Comparison of ENCODE assay signal across 27 cellular contexts in genomic region chr7:118152149-118152548, GRCh38. TPM values are rescaled to one million over a fixed set of nuclear protein-coding genes. Genes with fewer than 3 reads are reported as not detected.
DNase-seq lines count a peak whose midpoint lies in the region; ATAC-seq, FAIRE-seq and TF ChIP-seq lines count a peak whose summit lies in the region.
"Had no signal": no experiment of that assay in that cellular context is flagged by ENCODE, and none has a peak within 500 bp of the region (broad histone marks: within the 10 kb centered on the region; RNA-seq: fewer than 3 reads in every experiment).

No MANE protein-coding gene starts in this region.

- POLR2A ChIA-PET in H1 (lab: Charles Lee; ENCODE audit: partially characterized antibody): interaction anchor here (1.1 kb wide), 1 partner anchor 12 kb away, joined by 3 read pairs; no protein-coding TSS in a partner anchor

- ATAC-seq in GM21825 (IDR thresholded peaks at IDR 0.05; ENCODE audit: unreplicated experiment) (no peak), natural killer cell (no peak)
- ATAC-seq: activated CD8-positive, alpha-beta T cell treated with anti-CD3 and anti-CD28 coated beads, Interleukin-2, amount 10 ng/mL, durations not matched to agents 7 days and 5 days; foreskin keratinocyte had no signal

- no peak for TF ChIP-seq RAD21 in H1 (IDR thresholded peaks at IDR 0.05 in 1 of 2, conservative IDR thresholded peaks at IDR 0.05 in 1 of 2; ENCODE audit: low read depth in 2 of 2, low read length in 2 of 2)

- peaks cover 15 to 31% of the 10 kb centered on the region in 2 donors for H3K27me3 Mint-ChIP-seq in natural killer cell (ENCODE audit: low read depth in 2 of 2)
- H3K27me3 Mint-ChIP-seq: brain had no signal

- no peak overlapping the region for H3K27ac Mint-ChIP-seq in natural killer cell
- H3K27ac Mint-ChIP-seq: activated CD8-positive, alpha-beta T cell treated with anti-CD3 and anti-CD28 coated beads, Interleukin-2, amount 10 ng/mL, durations not matched to agents 7 days and 5 days; brain had no signal

- H2BK12ac ChIP-seq in H1 (ENCODE audit: low read depth, low read length): no peak overlapping the region

- H3K9me3 ChIP-seq in H1 (ENCODE audit: insufficient read depth in 2 of 2, low read depth in 1 of 2, low read length in 1 of 2) (no peaks in the 10 kb centered on the region), tibial nerve (no peaks in the 10 kb centered on the region)
- H3K9me3 ChIP-seq: prostate gland, sigmoid colon had no signal

- H3K36me3 ChIP-seq in H1 (ENCODE audit: control insufficient read depth in 2 of 4, insufficient read depth in 4 of 4, low read length in 3 of 4): no peaks in the 10 kb centered on the region
- no peaks in the 10 kb centered on the region for H3K36me3 ChIP-seq in tibial nerve
- H3K36me3 ChIP-seq: BLaER1 treated with 17β-estradiol and CSF1 and Interleukin-3, amounts not matched to agents 10 nM and 100 nM; prostate gland; sigmoid colon had no signal

- TF ChIP-seq EP300 in H1 (IDR thresholded peaks at IDR 0.05; ENCODE audit: borderline replicate concordance in 1 of 2, low read depth in 2 of 2, low read length in 2 of 2): no peak; a peak in 1 of 3 replicates
- no peak for TF ChIP-seq EP300 in tibial nerve (IDR thresholded peaks at IDR 0.05)

- no peaks in the 10 kb centered on the region for H3K36me3 Mint-ChIP-seq in natural killer cell
- H3K36me3 Mint-ChIP-seq: brain had no signal

- H3K4me1 ChIP-seq in H1 (replicated peaks in 1 of 4; ENCODE audit: control insufficient read depth in 3 of 4, insufficient read depth in 4 of 4, low read length in 3 of 4) (peaks cover 5 to 13% (median 10%) of the 10 kb centered on the region in 4 experiments; a peak in 6 of 7 replicates), tibial nerve (no peaks in the 10 kb centered on the region)
- H3K4me1 ChIP-seq: BLaER1 treated with 17β-estradiol and CSF1 and Interleukin-3, amounts not matched to agents 10 nM and 100 nM; foreskin keratinocyte; prostate gland; sigmoid colon had no signal

- no peaks in the 10 kb centered on the region for H3K79me2 ChIP-seq in H1 (ENCODE audit: control insufficient read depth in 1 of 2, insufficient read depth in 2 of 2, low read length in 2 of 2)

- H2BK15ac ChIP-seq in H1 (ENCODE audit: low read length): no peak overlapping the region

- 0 out of 2 replicates have a peak overlapping the region, but pooled peaks have one; percentile 44 for H3K18ac ChIP-seq in H1 (ENCODE audit: extremely low read depth, low read length)

- DNase-seq in EH (ENCODE audit: low read depth) (peak; percentile 16), LHCN-M2 (ENCODE audit: low read depth) (peak; percentile 3), H1 (ENCODE audit: low read depth in 1 of 2, low spot score in 2 of 2) (peak in 1 of 2 experiments; percentile 13), kidney tubule cell (ENCODE audit: low spot score) (peak; percentile 4), tibial nerve (ENCODE audit: low spot score in 2 of 2) (no peak), natural killer cell (no peak), GM19239 (ENCODE audit: insufficient read length, low spot score) (no peak)
- DNase-seq: activated CD4-positive, CD25-positive, alpha-beta regulatory T cell treated with anti-CD3 and anti-CD28 coated beads, Interleukin-2, amount 50 U/mL, for 72 hours; activated CD8-positive, alpha-beta T cell treated with anti-CD3 and anti-CD28 coated beads, Interleukin-2, amount 10 ng/mL, durations not matched to agents 7 days and 5 days; activated gamma-delta T cell; activated T-cell treated with anti-CD3 and anti-CD28 coated beads for 4 hours; DND-41; effector CD8-positive, alpha-beta T cell; hypothalamus; left cardiac atrium; mesenchymal stem cell; MM.1S; NCI-H1436; PC-9; SHP77; sigmoid colon; stimulated activated CD8-positive, alpha-beta memory T cell treated with anti-CD3 and anti-CD28 coated beads, Interleukin-4, amount 100 ng/mL, for 48 hours had no signal

- intact Hi-C loops in natural killer cell (cut with micrococcal nuclease): loop anchor here (5.0 kb wide), 1 partner anchor 1220 kb away; no protein-coding TSS in a partner anchor

- H3K9me3 Mint-ChIP-seq in natural killer cell: no peaks in the 10 kb centered on the region

- peak overlapping the region in 1 of 4 experiments; percentile 27; a peak in 1 of 8 replicates for H3K4me3 ChIP-seq in H1 (ENCODE audit: extremely low read depth in 1 of 4, insufficient read depth in 2 of 4, low read depth in 3 of 4, low read length in 4 of 4)
- no peak overlapping the region for H3K4me3 ChIP-seq in tibial nerve
- H3K4me3 ChIP-seq: BLaER1 treated with 17β-estradiol and CSF1 and Interleukin-3, amounts not matched to agents 10 nM and 100 nM; PC-9; prostate gland; sigmoid colon had no signal

- no peak overlapping the region for H3K4me3 Mint-ChIP-seq in natural killer cell
- H3K4me3 Mint-ChIP-seq: activated CD8-positive, alpha-beta T cell treated with anti-CD3 and anti-CD28 coated beads, Interleukin-2, amount 10 ng/mL, durations not matched to agents 7 days and 5 days; brain had no signal

- no peak overlapping the region for H3K23ac ChIP-seq in H1 (ENCODE audit: insufficient read length)

- no peak overlapping the region for H3K9ac ChIP-seq in H1 (replicated peaks in 1 of 4; ENCODE audit: extremely low read depth in 1 of 4, low read depth in 3 of 4, low read length in 3 of 4)
- H3K9ac ChIP-seq: BLaER1 treated with 17β-estradiol and CSF1 and Interleukin-3, amounts not matched to agents 10 nM and 100 nM had no signal

- H4K8ac ChIP-seq in H1 (ENCODE audit: extremely low read depth, insufficient read depth, low read length): no peak overlapping the region

- FAIRE-seq in H1 (lab: Jason Lieb, UNC): peak; percentile 83
- FAIRE-seq in GM19239 (lab: Jason Lieb, UNC): no peak

- H3K4me2 ChIP-seq in H1 (ENCODE audit: insufficient read depth in 1 of 2, low read depth in 2 of 2, low read length in 2 of 2): peak overlapping the region; percentile 40 to 58; a peak in 2 of 4 replicates
- H3K4me2 ChIP-seq: BLaER1 treated with 17β-estradiol and CSF1 and Interleukin-3, amounts not matched to agents 10 nM and 100 nM; PC-9 had no signal

- no peak overlapping the region for H2BK120ac ChIP-seq in H1 (replicated peaks; ENCODE audit: low read depth, low read length)

- no peak overlapping the region for H2AK5ac ChIP-seq in H1 (ENCODE audit: low read depth, low read length)

- TF ChIP-seq POLR2A in H1 (IDR thresholded peaks at IDR 0.05; ENCODE audit: control extremely low read depth in 1 of 2, low read depth in 2 of 2, low read length in 2 of 2) (no peak), tibial nerve (IDR thresholded peaks at IDR 0.05) (no peak)

- peak overlapping the region; percentile 93 for H4K91ac ChIP-seq in H1 (replicated peaks; ENCODE audit: insufficient read length, low read length)

- H3K14ac ChIP-seq in H1 (ENCODE audit: insufficient read length): no peak overlapping the region

- H3K4me1 Mint-ChIP-seq in natural killer cell: no peaks in the 10 kb centered on the region
- H3K4me1 Mint-ChIP-seq: brain had no signal

- peak overlapping the region; percentile 62; the same call in 1 of the 2 replicates for H2BK20ac ChIP-seq in H1 (ENCODE audit: low read length)

- H2AFZ ChIP-seq in H1 (ENCODE audit: low read length): no peak overlapping the region
- H2AFZ ChIP-seq: PC-9 had no signal

- no peaks in the 10 kb centered on the region; the same call in 1 of the 2 replicates for H3K23me2 ChIP-seq in H1 (ENCODE audit: low read depth, low read length)

- 31% methylated on average over 1 of the region's 1 CpG; no CpG with 5 or more reads in 1 of the 2 experiments for WGBS in H1 (ENCODE audit: extremely low coverage in 1 of 2, insufficient coverage in 1 of 2, insufficient read length in 1 of 2, insufficient replicate concordance in 2 of 2, low coverage in 1 of 2, low lambda C conversion rate in 2 of 2, missing lambda C conversion rate in 1 of 2), 2 experiments
- 25 to 33% methylated on average over 1 of the region's 1 CpG for WGBS in tibial nerve, 2 donors

- H3K27ac ChIP-seq in H1 (ENCODE audit: low read depth, low read length) (no peak overlapping the region), tibial nerve (no peak overlapping the region)
- H3K27ac ChIP-seq: BLaER1 treated with 17β-estradiol and CSF1 and Interleukin-3, amounts not matched to agents 10 nM and 100 nM; foreskin keratinocyte; PC-9; prostate gland; sigmoid colon had no signal

- no peaks in the 10 kb centered on the region for H3K79me1 ChIP-seq in H1 (ENCODE audit: low read depth, low read length)

- H3K56ac ChIP-seq in H1 (replicated peaks; ENCODE audit: insufficient read length, low read depth, low read length): no peak overlapping the region

- H4K20me1 ChIP-seq in H1 (replicated peaks in 1 of 2; ENCODE audit: control insufficient read depth in 1 of 2, insufficient read depth in 2 of 2, low read length in 2 of 2): no peaks in the 10 kb centered on the region
- H4K20me1 ChIP-seq: BLaER1 treated with 17β-estradiol and CSF1 and Interleukin-3, amounts not matched to agents 10 nM and 100 nM had no signal

- H2BK5ac ChIP-seq in H1 (ENCODE audit: low read depth, low read length): peak overlapping the region; percentile 83

- TF ChIP-seq CTCF in H1 (IDR thresholded peaks at IDR 0.05; ENCODE audit: control extremely low read depth in 1 of 3, insufficient read depth in 1 of 3, low read depth in 1 of 3, low read length in 3 of 3) (no peak), tibial nerve (IDR thresholded peaks at IDR 0.05) (no peak), natural killer cell (IDR thresholded peaks at IDR 0.05) (no peak)

- CTCF ChIA-PET in H1 (lab: Charles Lee; ENCODE audit: partially characterized antibody): interaction anchor here (0.6 to 3.6 kb wide), 28 partner anchors 11 to 720 kb away, joined by 3 to 13 read pairs (median 4); no protein-coding TSS in a partner anchor

- no peak overlapping the region for H4K5ac ChIP-seq in H1 (ENCODE audit: insufficient read length, low read depth, low read length)

- H3K4ac ChIP-seq in H1 (replicated peaks; ENCODE audit: insufficient read length, low read depth, low read length): no peak overlapping the region

- H3K27me3 ChIP-seq in H1 (replicated peaks in 1 of 4; ENCODE audit: control insufficient read depth in 3 of 4, extremely low read depth in 1 of 4, insufficient read depth in 3 of 4, low read length in 3 of 4) (no peaks in the 10 kb centered on the region), tibial nerve (no peaks in the 10 kb centered on the region)
- H3K27me3 ChIP-seq: BLaER1 treated with 17β-estradiol and CSF1 and Interleukin-3, amounts not matched to agents 10 nM and 100 nM; foreskin keratinocyte; sigmoid colon had no signal

RNA-seq across cellular contexts. Expression of gene LSM8, which starts 31.8 kb away (rescaled TPM):
- total RNA-seq in LHCN-M2 (2014; rRNA removed) (43.9 and 71.4 TPM in 2 replicates), tibial nerve (10 to 100 TPM; 18.6 to 32.9 (median 27.8) TPM), natural killer cell (10 to 100 TPM; 43.5 to 55.8 (median 44.7) TPM)
- polyA plus RNA-seq in LHCN-M2 (2012): 31.4 TPM
- total RNA-seq in H1 (2021; fragmentation: NEBNext Ultra II Directional; extraction: Animal tissue kit (Norgen Biotek cat#: 25700)): 36.9 and 41.8 TPM in 2 replicates
- 51.0 and 51.6 TPM in 2 replicates for polyA plus RNA-seq in H1 (2011; rRNA removed)
- polyA plus RNA-seq in H1 (2011; cell fraction: cytosol; rRNA removed): 95.4 TPM
- 24.0 TPM for polyA plus RNA-seq in H1 (2011; cell fraction: nucleus; rRNA removed)
- 41.1 to 72.9 TPM (median 45.3 TPM) in 4 replicates for polyA plus RNA-seq in H1 (2012, experiment 1 of 2)
- 75.1 TPM for polyA plus RNA-seq in H1 (2012, experiment 2 of 2)
- 50.3 TPM for polyA plus RNA-seq in H1 (2013, experiment 1 of 2)
- polyA plus RNA-seq in H1 (2013, experiment 2 of 2): 51.2 TPM
- 60.9 and 74.0 TPM in 2 replicates for polyA minus RNA-seq in H1 (2011; rRNA and poly(A)+ RNA removed)
- 12.6 TPM for polyA minus RNA-seq in H1 (2011; cell fraction: cytosol; rRNA and poly(A)+ RNA removed)
- polyA minus RNA-seq in H1 (2011; cell fraction: nucleus; rRNA and poly(A)+ RNA removed): 23.1 TPM

Comparison
In these comparisons a context has a peak if more than half of its experiments do, and no peak if none do; other contexts are left out.
1. DNase-seq: peak in EH (single experiment), LHCN-M2 (single experiment) and kidney tubule cell (single experiment); none in tibial nerve (0 of 2), natural killer cell (single experiment) and GM19239 (single experiment).